8 cellular contexts compared by ENCODE assay signal in the genomic region with DNA sequence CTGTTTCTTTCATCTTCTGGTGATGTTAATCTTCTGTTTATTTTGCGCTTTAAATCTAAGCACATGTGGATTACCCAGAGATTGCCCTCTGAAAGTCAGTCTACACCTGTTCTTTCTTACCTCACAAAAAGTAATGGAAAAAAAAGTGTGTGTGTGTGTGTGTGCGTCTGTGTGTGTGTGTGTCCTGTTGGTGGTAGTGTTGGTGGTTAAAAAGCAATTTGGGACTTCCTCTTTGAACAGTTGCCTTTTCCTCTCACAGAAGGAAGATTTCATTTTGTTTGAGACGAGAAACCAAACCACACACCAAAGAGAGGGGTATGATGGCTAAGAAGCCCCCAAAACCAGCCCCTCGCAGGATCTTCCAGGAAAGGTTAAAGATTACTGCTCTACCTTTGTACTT. TPM values are rescaled to one million over a fixed set of nuclear protein-coding genes. Genes with fewer than 3 reads are reported as not detected.
DNase-seq lines count a peak whose midpoint lies in the region; ATAC-seq and TF ChIP-seq lines count a peak whose summit lies in the region.

A gene with protein sequence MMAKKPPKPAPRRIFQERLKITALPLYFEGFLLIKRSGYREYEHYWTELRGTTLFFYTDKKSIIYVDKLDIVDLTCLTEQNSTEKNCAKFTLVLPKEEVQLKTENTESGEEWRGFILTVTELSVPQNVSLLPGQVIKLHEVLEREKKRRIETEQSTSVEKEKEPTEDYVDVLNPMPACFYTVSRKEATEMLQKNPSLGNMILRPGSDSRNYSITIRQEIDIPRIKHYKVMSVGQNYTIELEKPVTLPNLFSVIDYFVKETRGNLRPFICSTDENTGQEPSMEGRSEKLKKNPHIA (plus strand): TSS at position 235 of the 400 bp plus-strand sequence. CDS start 83 bp downstream, at position 318.

- H3K79me1 ChIP-seq in H9 (ENCODE audit: insufficient read depth, low read depth, low read length, poor library complexity, severe bottlenecking), result no peaks in the 10 kb centered on the region

- H3K4me3 Mint-ChIP-seq in activated CD4-positive, alpha-beta T cell treated with anti-CD3 and anti-CD28 coated beads, Interleukin-2, amount 10 ng/mL, durations not matched to agents 7 days and 5 days, result peak within 1 kb of the TSS; percentile 91
- H3K4me3 Mint-ChIP-seq in H9, result no peak within 1 kb of the TSS

- H4K91ac ChIP-seq in H9 (ENCODE audit: insufficient read length, low read depth, low read length), result no peak within 1 kb of the TSS

- TF ChIP-seq CTCF in H9 (conservative IDR thresholded peaks at IDR 0.05), result no peak
- no peak for TF ChIP-seq CTCF in thyroid gland (IDR thresholded peaks at IDR 0.05)

- H4K5ac ChIP-seq in H9 (ENCODE audit: insufficient read length, low read depth, low read length), result no peak within 1 kb of the TSS

- H3K27ac ChIP-seq in H9 (ENCODE audit: insufficient read length, low read depth, low read length), result no peak within 1 kb of the TSS
- H3K27ac ChIP-seq in aorta (ENCODE audit: low read depth in 1 of 2, low read length in 2 of 2), result no peak within 1 kb of the TSS
- H3K27ac ChIP-seq in thyroid gland, result no peak within 1 kb of the TSS

- CTCF ChIA-PET in activated CD4-positive, alpha-beta T cell treated with anti-CD3 and anti-CD28 coated beads, Interleukin-2, amount 10 ng/mL, durations not matched to agents 7 days and 5 days (lab: Charles Lee), result interaction anchor here (1.7 kb wide), 1 partner anchor 9 kb away, joined by 4 read pairs; no protein-coding TSS in a partner anchor

- ATAC-seq in GM19043 (IDR thresholded peaks at IDR 0.05; ENCODE audit: low read depth, unreplicated experiment) (peak; percentile 55), HG03280 (IDR thresholded peaks at IDR 0.05; ENCODE audit: unreplicated experiment) (peak; percentile 50), aorta (ENCODE audit: low FRiP score) (no peak)

- H2BK12ac ChIP-seq in H9 (ENCODE audit: insufficient read length, low read depth, low read length), result no peak within 1 kb of the TSS

- intact Hi-C loops in aorta (cut with DNase I) (no loop called here), thyroid gland (cut with DNase I) (no loop called here)

- no CpG with 5 or more reads among the region's 4 CpGs for WGBS in H9 (ENCODE audit: extremely low coverage, insufficient read length, low lambda C conversion rate)
- 87 to 89% methylated on average over 4 of the region's 4 CpGs for WGBS in aorta, 2 donors
- 77 to 85% methylated on average over 4 of the region's 4 CpGs for WGBS in thyroid gland, 2 donors

- no peaks in the 10 kb centered on the region for H4K20me1 ChIP-seq in H9 (ENCODE audit: control insufficient read depth, insufficient read depth, insufficient read length)

- no peak within 1 kb of the TSS for H3K4me2 ChIP-seq in H9 (ENCODE audit: insufficient read depth, insufficient read length, low read length)

- POLR2A ChIA-PET in activated CD4-positive, alpha-beta T cell treated with anti-CD3 and anti-CD28 coated beads, Interleukin-2, amount 10 ng/mL, durations not matched to agents 7 days and 5 days (lab: Charles Lee), result no interaction called here

- H3K9me3 ChIP-seq in H9 (ENCODE audit: control insufficient read depth, low read depth, low read length) (no peaks in the 10 kb centered on the region), aorta (ENCODE audit: control insufficient read depth, low read length) (no peaks in the 10 kb centered on the region), thyroid gland (no peaks in the 10 kb centered on the region)

- H3T11ph ChIP-seq in H9 (ENCODE audit: low read length), result no peak within 1 kb of the TSS

- H3K9me3 Mint-ChIP-seq in activated CD4-positive, alpha-beta T cell treated with anti-CD3 and anti-CD28 coated beads, Interleukin-2, amount 10 ng/mL, durations not matched to agents 7 days and 5 days, result no peaks in the 10 kb centered on the region
- no peaks in the 10 kb centered on the region for H3K9me3 Mint-ChIP-seq in H9

- H3K56ac ChIP-seq in H9 (ENCODE audit: insufficient read length, low read depth, low read length), result no peak within 1 kb of the TSS

- H3K14ac ChIP-seq in H9 (ENCODE audit: insufficient read depth, low read length), result no peak within 1 kb of the TSS

- H3K36me3 ChIP-seq in aorta (ENCODE audit: control insufficient read depth in 1 of 2, insufficient read depth in 2 of 2, low read length in 1 of 2) (no peaks in the 10 kb centered on the region), thyroid gland (no peaks in the 10 kb centered on the region)

- H3K27ac Mint-ChIP-seq in activated CD4-positive, alpha-beta T cell treated with anti-CD3 and anti-CD28 coated beads, Interleukin-2, amount 10 ng/mL, durations not matched to agents 7 days and 5 days, result peak within 1 kb of the TSS; percentile 91
- no peak within 1 kb of the TSS for H3K27ac Mint-ChIP-seq in H9

- H3K27me3 ChIP-seq in H9 (ENCODE audit: insufficient read depth, low read length) (no peaks in the 10 kb centered on the region), aorta (ENCODE audit: control insufficient read depth in 1 of 2, insufficient read depth in 2 of 2, low read length in 1 of 2) (no peaks in the 10 kb centered on the region), thyroid gland (no peaks in the 10 kb centered on the region)

- no peaks in the 10 kb centered on the region for H3K27me3 Mint-ChIP-seq in activated CD4-positive, alpha-beta T cell treated with anti-CD3 and anti-CD28 coated beads, Interleukin-2, amount 10 ng/mL, durations not matched to agents 7 days and 5 days
- H3K27me3 Mint-ChIP-seq in H9 (ENCODE audit: low read depth), result no peaks in the 10 kb centered on the region

- peaks cover 17% of the 10 kb centered on the region for H3K36me3 Mint-ChIP-seq in activated CD4-positive, alpha-beta T cell treated with anti-CD3 and anti-CD28 coated beads, Interleukin-2, amount 10 ng/mL, durations not matched to agents 7 days and 5 days (ENCODE audit: low read depth)
- no peaks in the 10 kb centered on the region for H3K36me3 Mint-ChIP-seq in H9 (ENCODE audit: insufficient read depth in 1 of 3, low read depth in 3 of 3)

- no peak within 1 kb of the TSS for H3K9ac ChIP-seq in H9 (ENCODE audit: extremely low read depth, insufficient read length, low read length)

- H3K23me2 ChIP-seq in H9 (ENCODE audit: insufficient read length, low read depth, low read length, poor library complexity, severe bottlenecking), result no peaks in the 10 kb centered on the region

- DNase-seq in CD1c-positive myeloid dendritic cell (ENCODE audit: extremely low spot score), result peak; percentile 35
- DNase-seq in activated CD4-positive, alpha-beta T cell treated with anti-CD3 and anti-CD28 coated beads, Interleukin-2, amount 10 ng/mL, durations not matched to agents 7 days and 5 days, result peak; percentile 58
- no peak for DNase-seq in H9
- DNase-seq in aorta, result no peak
- no peak for DNase-seq in thyroid gland
- DNase-seq in islet precursor cell, result no peak

- H3K18ac ChIP-seq in H9 (ENCODE audit: insufficient read length, low read depth, low read length), result no peak within 1 kb of the TSS

- H3K4me3 ChIP-seq in aorta (ENCODE audit: low read length in 2 of 2) (no peak within 1 kb of the TSS), thyroid gland (replicated peaks in 1 of 3) (no peak within 1 kb of the TSS)

- H2BK15ac ChIP-seq in H9 (ENCODE audit: low read depth, low read length), result no peak within 1 kb of the TSS

- peaks cover 49% of the 10 kb centered on the region for H3K4me1 Mint-ChIP-seq in activated CD4-positive, alpha-beta T cell treated with anti-CD3 and anti-CD28 coated beads, Interleukin-2, amount 10 ng/mL, durations not matched to agents 7 days and 5 days
- H3K4me1 Mint-ChIP-seq in H9, result peaks cover 5% of the 10 kb centered on the region in 2 experiments

- no peaks in the 10 kb centered on the region for H3K79me2 ChIP-seq in H9 (ENCODE audit: insufficient read depth, low read length)

- no peak for TF ChIP-seq POLR2A in thyroid gland (IDR thresholded peaks at IDR 0.05)

- no peak within 1 kb of the TSS for H2AFZ ChIP-seq in H9 (ENCODE audit: low read length)

- H2BK120ac ChIP-seq in H9 (ENCODE audit: low read depth, low read length, poor library complexity, severe bottlenecking), result no peak within 1 kb of the TSS

- H2BK20ac ChIP-seq in H9 (ENCODE audit: low read depth, low read length, poor library complexity, severe bottlenecking), result no peak within 1 kb of the TSS

- H3K4ac ChIP-seq in H9 (ENCODE audit: low read depth, low read length), result no peak within 1 kb of the TSS

- no peak within 1 kb of the TSS for H3K23ac ChIP-seq in H9 (ENCODE audit: insufficient read length, low read depth, low read length)

- H3K4me1 ChIP-seq in H9 (ENCODE audit: insufficient read depth, low read length) (no peaks in the 10 kb centered on the region), aorta (ENCODE audit: control insufficient read depth in 1 of 2, insufficient read depth in 2 of 2, low read length in 2 of 2) (no peaks in the 10 kb centered on the region), thyroid gland (no peaks in the 10 kb centered on the region)

- H2AK5ac ChIP-seq in H9 (ENCODE audit: insufficient read length, low read length), result no peak within 1 kb of the TSS

- no peak within 1 kb of the TSS for H4K8ac ChIP-seq in H9 (replicated peaks; ENCODE audit: insufficient read length, low read depth, low read length)

- H2BK5ac ChIP-seq in H9 (ENCODE audit: insufficient read length, low read length), result no peak within 1 kb of the TSS

RNA-seq across cellular contexts. Expression of the gene that starts here (rescaled TPM):
- 10 to 100 TPM; 31.0 to 32.5 TPM for total RNA-seq in activated CD4-positive, alpha-beta T cell treated with anti-CD3 and anti-CD28 coated beads, Interleukin-2, amount 10 ng/mL, durations not matched to agents 7 days and 5 days
- total RNA-seq in H9 (2021) (not detected in 2 replicates), aorta (under 1 TPM; 0.33 to 0.88 TPM), thyroid gland (not detected)
- polyA plus RNA-seq in aorta, result not detected

Comparison
In these comparisons a context has a peak if more than half of its experiments do, and no peak if none do; other contexts are left out.
1. RNA of the gene that starts here (total RNA-seq): 31.0 to 32.5 TPM in activated CD4-positive, alpha-beta T cell treated with anti-CD3 and anti-CD28 coated beads, Interleukin-2, amount 10 ng/mL, durations not matched to agents 7 days and 5 days; 0.33 to 0.88 TPM in aorta, not detected in H9 and not detected in thyroid gland; every median in the first group is over 10 times any median in the second.
2. DNase-seq: peak in CD1c-positive myeloid dendritic cell (single experiment) and activated CD4-positive, alpha-beta T cell treated with anti-CD3 and anti-CD28 coated beads, Interleukin-2, amount 10 ng/mL, durations not matched to agents 7 days and 5 days (single experiment); none in H9 (single experiment), aorta (0 of 2), thyroid gland (0 of 2) and islet precursor cell (single experiment).